ENCODE assay signal across 8 cellular contexts in genomic region chr1:84479998-84480397, GRCh38. TPM values are rescaled to one million over a fixed set of nuclear protein-coding genes. Genes with fewer than 3 reads are reported as not detected.
DNase-seq lines count a peak whose midpoint lies in the region; ATAC-seq and TF ChIP-seq lines count a peak whose summit lies in the region.

No MANE protein-coding gene starts in this region.

- H3K4me3 ChIP-seq in GM12864 (ENCODE audit: low read depth, low read length): peak overlapping the region; percentile 84
- peak overlapping the region; percentile 95 for H3K4me3 ChIP-seq in iPS-20b (ENCODE audit: low read length)
- H3K4me3 ChIP-seq in suprapubic skin: peak overlapping the region; percentile 87

- H3K27me3 Mint-ChIP-seq in activated T-helper 17 cell treated with anti-CD3 and anti-CD28 coated beads, Interleukin-2, amount 50 U/mL, for 72 hours: peaks cover 11% of the 10 kb centered on the region

- peak; percentile 6 for ATAC-seq in HG02981 (IDR thresholded peaks at IDR 0.05; ENCODE audit: unreplicated experiment)
- ATAC-seq in activated T-helper 17 cell treated with anti-CD3 and anti-CD28 coated beads, Interleukin-2, amount 50 U/mL, for 72 hours (replicated peaks): peak; percentile 56
- ATAC-seq in GM19328 (IDR thresholded peaks at IDR 0.05; ENCODE audit: unreplicated experiment): no peak

- no peak for DNase-seq in GM12864 (ENCODE audit: low read depth)
- no peak for DNase-seq in suprapubic skin (ENCODE audit: low spot score in 2 of 2)
- DNase-seq in GM03348 (ENCODE audit: low spot score): no peak
- no peak for DNase-seq in activated CD8-positive, alpha-beta memory T cell treated with anti-CD3 and anti-CD28 coated beads, Interleukin-2, amount 50 U/mL, for 48 hours

- H3K9ac ChIP-seq in iPS-20b (ENCODE audit: low read depth, low read length): peak overlapping the region; percentile 81; the same call in 1 of the 2 replicates

- WGBS in suprapubic skin: 3% methylated on average over 9 of the region's 9 CpGs

- H3K27ac ChIP-seq in iPS-20b (ENCODE audit: low read length) (no peak overlapping the region), suprapubic skin (peak overlapping the region; percentile 89)

- no peak for TF ChIP-seq POLR2A in suprapubic skin (IDR thresholded peaks at IDR 0.05)

- peaks cover 3% of the 10 kb centered on the region for H3K9me3 Mint-ChIP-seq in activated T-helper 17 cell treated with anti-CD3 and anti-CD28 coated beads, Interleukin-2, amount 50 U/mL, for 72 hours

- H3K27me3 ChIP-seq in iPS-20b (ENCODE audit: insufficient read depth, low read length): peaks cover 36% of the 10 kb centered on the region
- H3K27me3 ChIP-seq in suprapubic skin: peaks cover 28% of the 10 kb centered on the region

- peak overlapping the region; percentile 94 for H3K4me3 Mint-ChIP-seq in activated T-helper 17 cell treated with anti-CD3 and anti-CD28 coated beads, Interleukin-2, amount 50 U/mL, for 72 hours

- peak overlapping the region; percentile 96 for H3K27ac Mint-ChIP-seq in activated T-helper 17 cell treated with anti-CD3 and anti-CD28 coated beads, Interleukin-2, amount 50 U/mL, for 72 hours

- no peak for TF ChIP-seq EP300 in suprapubic skin (IDR thresholded peaks at IDR 0.05)

- H3K36me3 ChIP-seq in iPS-20b (ENCODE audit: insufficient read depth, low read depth, low read length) (peaks cover 40% of the 10 kb centered on the region), suprapubic skin (peaks cover 23% of the 10 kb centered on the region)

- TF ChIP-seq CTCF in GM12864 (IDR thresholded peaks at IDR 0.05; ENCODE audit: low read depth, low read length, missing control alignments) (no peak), suprapubic skin (IDR thresholded peaks at IDR 0.05) (no peak)

- H3K9me3 ChIP-seq in iPS-20b (ENCODE audit: insufficient read depth, low read depth, low read length): peaks cover 8% of the 10 kb centered on the region
- H3K9me3 ChIP-seq in suprapubic skin: no peaks in the 10 kb centered on the region

- H3K4me1 ChIP-seq in iPS-20b (ENCODE audit: insufficient read depth, low read length) (no peaks in the 10 kb centered on the region), suprapubic skin (peaks cover 19% of the 10 kb centered on the region)

- peaks cover 57% of the 10 kb centered on the region for H3K36me3 Mint-ChIP-seq in activated T-helper 17 cell treated with anti-CD3 and anti-CD28 coated beads, Interleukin-2, amount 50 U/mL, for 72 hours (ENCODE audit: low read depth)

- peaks cover 18% of the 10 kb centered on the region for H3K4me1 Mint-ChIP-seq in activated T-helper 17 cell treated with anti-CD3 and anti-CD28 coated beads, Interleukin-2, amount 50 U/mL, for 72 hours

RNA-seq across cellular contexts. Expression of gene RPF1, which starts 0.9 kb away (rescaled TPM):
- 10 to 100 TPM; 32.0 to 53.2 TPM for total RNA-seq in activated T-helper 17 cell treated with anti-CD3 and anti-CD28 coated beads, Interleukin-2, amount 50 U/mL, for 72 hours
- 10 to 100 TPM; 26.0 to 42.2 (median 39.1) TPM for total RNA-seq in suprapubic skin

RNA-seq across cellular contexts. Expression of gene SPATA1, which starts 26.2 kb away (rescaled TPM):
- 1 to 10 TPM in 1 of 2 donors, under 1 TPM in 1; 0.65 to 1.7 TPM for total RNA-seq in activated T-helper 17 cell treated with anti-CD3 and anti-CD28 coated beads, Interleukin-2, amount 50 U/mL, for 72 hours
- total RNA-seq in suprapubic skin: 1 to 10 TPM in 1 of 4 donors, not detected in 3; 1.7 TPM

RNA-seq across cellular contexts. Expression of gene GNG5, which starts 26.4 kb away (rescaled TPM):
- total RNA-seq in activated T-helper 17 cell treated with anti-CD3 and anti-CD28 coated beads, Interleukin-2, amount 50 U/mL, for 72 hours: 100 to 1,000 TPM in 1 of 2 donors, 10 to 100 TPM in 1; 83.4 to 105 TPM
- total RNA-seq in suprapubic skin: 100 to 1,000 TPM in 1 of 4 donors, 10 to 100 TPM in 3; 81.0 to 113 (median 88.2) TPM
